10 cellular contexts compared by ENCODE assay signal in genomic region chrX:107714196-107714811, GRCh38.
DNase-seq lines count a peak whose midpoint lies in the region; ATAC-seq and TF ChIP-seq lines count a peak whose summit lies in the region.
"Had no signal": no experiment of that assay in that cellular context is flagged by ENCODE, and none has a peak within 500 bp of the region (broad histone marks: within the 10 kb centered on the region; RNA-seq: fewer than 3 reads in every experiment).

No MANE protein-coding gene starts in this region.

- H3K36me3 Mint-ChIP-seq in IgD-negative memory B cell (peaks cover 7% of the 10 kb centered on the region), type B pancreatic cell (peaks cover 6% of the 10 kb centered on the region)
- H3K36me3 Mint-ChIP-seq in activated naive CD4-positive, alpha-beta T cell treated with anti-CD3 and anti-CD28 coated beads, Interleukin-2, amount 50 U/mL, for 24 hours, result peaks cover 5% of the 10 kb centered on the region
- peaks cover 5% of the 10 kb centered on the region for H3K36me3 Mint-ChIP-seq in stimulated activated memory B cell treated with anti-CD40 and anti-IgM and Interleukin-4, amounts not matched to agents 10 μg/mL and 1 μg/mL and 100 μg/mL, for 72 hours

- intact Hi-C loops in right cardiac atrium (cut with DNase I), result loop anchor here in 2 of 4 donors (5.0 kb wide), 1 partner anchor 37 kb away; no protein-coding TSS in a partner anchor

- no peak for ATAC-seq in right cardiac atrium
- ATAC-seq in stimulated activated memory B cell treated with anti-CD40 and anti-IgM and Interleukin-4, amounts not matched to agents 10 μg/mL and 1 μg/mL and 100 μg/mL, for 72 hours, result no peak
- no peak for ATAC-seq in HG02938 (IDR thresholded peaks at IDR 0.05; ENCODE audit: unreplicated experiment)

- TF ChIP-seq CTCF in type B pancreatic cell (conservative IDR thresholded peaks at IDR 0.05), result no peak

- H3K9me3 ChIP-seq in right cardiac atrium (ENCODE audit: control insufficient read depth, low read length), result no peaks in the 10 kb centered on the region

- H3K4me3 Mint-ChIP-seq in IgD-negative memory B cell (peak overlapping the region; percentile 91 to 96 (median 92)), type B pancreatic cell (no peak overlapping the region)
- peak overlapping the region; percentile 95 for H3K4me3 Mint-ChIP-seq in activated naive CD4-positive, alpha-beta T cell treated with anti-CD3 and anti-CD28 coated beads, Interleukin-2, amount 50 U/mL, for 24 hours
- peak overlapping the region; percentile 95 for H3K4me3 Mint-ChIP-seq in stimulated activated memory B cell treated with anti-CD40 and anti-IgM and Interleukin-4, amounts not matched to agents 10 μg/mL and 1 μg/mL and 100 μg/mL, for 72 hours

- DNase-seq in right cardiac atrium (peak in 1 of 3 donors; percentile 70), NOMO-1 treated with DMSO at 0.1 percent for 48 hours (lab: John Stamatoyannopoulos, UW; ENCODE audit: unreplicated experiment) (no peak), type B pancreatic cell (ENCODE audit: extremely low spot score, unreplicated experiment) (no peak), GF-D8 (lab: John Stamatoyannopoulos, UW) (no peak)
- DNase-seq: NCI-H526 treated with DMSO at 0.1 percent for 48 hours had no signal

- H3K4me3 ChIP-seq in right cardiac atrium (ENCODE audit: low read length), result peak overlapping the region; percentile 94

- H3K27ac Mint-ChIP-seq in IgD-negative memory B cell, result peak overlapping the region; percentile 98 to 99 (median 98)
- peak overlapping the region; percentile 79 for H3K27ac Mint-ChIP-seq in activated naive CD4-positive, alpha-beta T cell treated with anti-CD3 and anti-CD28 coated beads, Interleukin-2, amount 50 U/mL, for 24 hours
- peak overlapping the region; percentile 89 for H3K27ac Mint-ChIP-seq in stimulated activated memory B cell treated with anti-CD40 and anti-IgM and Interleukin-4, amounts not matched to agents 10 μg/mL and 1 μg/mL and 100 μg/mL, for 72 hours
- no peak overlapping the region for H3K27ac Mint-ChIP-seq in type B pancreatic cell

- H3K27me3 ChIP-seq in right cardiac atrium (ENCODE audit: control insufficient read depth, insufficient read depth), result no peaks in the 10 kb centered on the region

- WGBS in right cardiac atrium, result 48% methylated on average over 9 of the region's 9 CpGs

- H3K27ac ChIP-seq in right cardiac atrium (ENCODE audit: low read length), result peak overlapping the region; percentile 99

- peaks cover 0 to 3% (median 0%) of the 10 kb centered on the region in 3 donors for H3K9me3 Mint-ChIP-seq in IgD-negative memory B cell
- no peaks in the 10 kb centered on the region for H3K9me3 Mint-ChIP-seq in activated naive CD4-positive, alpha-beta T cell treated with anti-CD3 and anti-CD28 coated beads, Interleukin-2, amount 50 U/mL, for 24 hours
- no peaks in the 10 kb centered on the region for H3K9me3 Mint-ChIP-seq in stimulated activated memory B cell treated with anti-CD40 and anti-IgM and Interleukin-4, amounts not matched to agents 10 μg/mL and 1 μg/mL and 100 μg/mL, for 72 hours
- no peaks in the 10 kb centered on the region for H3K9me3 Mint-ChIP-seq in type B pancreatic cell
- H3K9me3 Mint-ChIP-seq: dendritic cell treated with granulocyte-macrophage colony-stimulating factor and Interleukin-4, amounts not matched to agents 40 ng/mL and 50 ng/mL, for 4 days had no signal

- H3K4me1 Mint-ChIP-seq in IgD-negative memory B cell (peaks cover 43 to 63% (median 44%) of the 10 kb centered on the region in 3 donors), type B pancreatic cell (ENCODE audit: unreplicated experiment) (peaks cover 21% of the 10 kb centered on the region)
- H3K4me1 Mint-ChIP-seq in activated naive CD4-positive, alpha-beta T cell treated with anti-CD3 and anti-CD28 coated beads, Interleukin-2, amount 50 U/mL, for 24 hours, result peaks cover 72% of the 10 kb centered on the region
- H3K4me1 Mint-ChIP-seq in stimulated activated memory B cell treated with anti-CD40 and anti-IgM and Interleukin-4, amounts not matched to agents 10 μg/mL and 1 μg/mL and 100 μg/mL, for 72 hours, result peaks cover 79% of the 10 kb centered on the region

- peaks cover 9% of the 10 kb centered on the region for H3K4me1 ChIP-seq in right cardiac atrium (ENCODE audit: control insufficient read depth, insufficient read depth, low read length)

- H3K27me3 Mint-ChIP-seq in IgD-negative memory B cell, result peaks cover 18% of the 10 kb centered on the region
- H3K27me3 Mint-ChIP-seq in activated naive CD4-positive, alpha-beta T cell treated with anti-CD3 and anti-CD28 coated beads, Interleukin-2, amount 50 U/mL, for 24 hours, result no peaks in the 10 kb centered on the region
- H3K27me3 Mint-ChIP-seq in stimulated activated memory B cell treated with anti-CD40 and anti-IgM and Interleukin-4, amounts not matched to agents 10 μg/mL and 1 μg/mL and 100 μg/mL, for 72 hours, result no peaks in the 10 kb centered on the region
- no peaks in the 10 kb centered on the region for H3K27me3 Mint-ChIP-seq in type B pancreatic cell
